ENCODE assay signal across 18 cellular contexts in genomic region chr7:85285502-85285901, GRCh38.
"Had no signal": no experiment of that assay in that cellular context is flagged by ENCODE, and none has a peak within 500 bp of the region (broad histone marks: within the 10 kb centered on the region; RNA-seq: fewer than 3 reads in every experiment).

No MANE protein-coding gene starts in this region.

- DNase-seq: activated CD4-positive, alpha-beta T cell treated with anti-CD3 and anti-CD28 coated beads, Interleukin-2, amount 10 ng/mL, durations not matched to agents 7 days and 5 days; activated CD8-positive, alpha-beta T cell treated with anti-CD3 and anti-CD28 coated beads, Interleukin-2, amount 10 ng/mL, durations not matched to agents 7 days and 5 days; activated naive CD4-positive, alpha-beta T cell treated with Interleukin-2 at 50 U/mL for 16 hours; activated naive CD8-positive, alpha-beta T cell treated with anti-CD3 and anti-CD28 coated beads, Interleukin-2, amount 10 ng/mL, durations not matched to agents 7 days and 5 days; activated T-cell treated with anti-CD3 and anti-CD28 coated beads, Interleukin-2, amount 50 U/mL, for 24 hours; caudate nucleus; effector memory CD8-positive, alpha-beta T cell; foreskin fibroblast; glutamatergic neuron; hippocampal formation; left cardiac atrium; lower lobe of right lung; occipital lobe; stimulated activated CD8-positive, alpha-beta memory T cell treated with anti-CD3 and anti-CD28 coated beads, Interleukin-4, amount 100 ng/mL, for 48 hours; stimulated activated naive CD8-positive, alpha-beta T cell treated with anti-CD3 and anti-CD28 coated beads, Interleukin-15, Interleukin-2, amounts not matched to agents 100 U/mL and 50 U/mL, for 24 hours; substantia nigra had no signal

- H3K9me3 Mint-ChIP-seq: activated CD4-positive, alpha-beta T cell treated with anti-CD3 and anti-CD28 coated beads, Interleukin-2, amount 10 ng/mL, durations not matched to agents 7 days and 5 days; activated naive CD8-positive, alpha-beta T cell treated with anti-CD3 and anti-CD28 coated beads, Interleukin-2, amount 10 ng/mL, durations not matched to agents 7 days and 5 days; activated T-helper 2 cell treated with anti-CD3 and anti-CD28 coated beads, Interferon-gamma antibody, Interleukin-2, Interleukin-4, amounts not matched to agents 10 μg/mL and 5 μg/mL and 100 μg/mL, durations not matched to agents 14 hours and 24 hours and 36 hours; effector memory CD8-positive, alpha-beta T cell had no signal

- H3K27me3 Mint-ChIP-seq: activated CD4-positive, alpha-beta T cell treated with anti-CD3 and anti-CD28 coated beads, Interleukin-2, amount 10 ng/mL, durations not matched to agents 7 days and 5 days; activated naive CD8-positive, alpha-beta T cell treated with anti-CD3 and anti-CD28 coated beads, Interleukin-2, amount 10 ng/mL, durations not matched to agents 7 days and 5 days; activated T-cell treated with anti-CD3 and anti-CD28 coated beads, Interleukin-2, amount 50 U/mL, for 24 hours; brain; effector memory CD8-positive, alpha-beta T cell had no signal

- H3K4me3 Mint-ChIP-seq: activated CD4-positive, alpha-beta T cell treated with anti-CD3 and anti-CD28 coated beads, Interleukin-2, amount 10 ng/mL, durations not matched to agents 7 days and 5 days; activated CD8-positive, alpha-beta T cell treated with anti-CD3 and anti-CD28 coated beads, Interleukin-2, amount 10 ng/mL, durations not matched to agents 7 days and 5 days; activated naive CD8-positive, alpha-beta T cell treated with anti-CD3 and anti-CD28 coated beads, Interleukin-2, amount 10 ng/mL, durations not matched to agents 7 days and 5 days; activated T-cell treated with anti-CD3 and anti-CD28 coated beads, Interleukin-2, amount 50 U/mL, for 24 hours; brain; effector memory CD8-positive, alpha-beta T cell had no signal

- H3K36me3 Mint-ChIP-seq: activated naive CD8-positive, alpha-beta T cell treated with anti-CD3 and anti-CD28 coated beads, Interleukin-2, amount 10 ng/mL, durations not matched to agents 7 days and 5 days; brain had no signal

- H3K27ac Mint-ChIP-seq: activated CD4-positive, alpha-beta T cell treated with anti-CD3 and anti-CD28 coated beads, Interleukin-2, amount 10 ng/mL, durations not matched to agents 7 days and 5 days; activated CD8-positive, alpha-beta T cell treated with anti-CD3 and anti-CD28 coated beads, Interleukin-2, amount 10 ng/mL, durations not matched to agents 7 days and 5 days; activated naive CD8-positive, alpha-beta T cell treated with anti-CD3 and anti-CD28 coated beads, Interleukin-2, amount 10 ng/mL, durations not matched to agents 7 days and 5 days; activated T-cell treated with anti-CD3 and anti-CD28 coated beads, Interleukin-2, amount 50 U/mL, for 24 hours; activated T-helper 2 cell treated with anti-CD3 and anti-CD28 coated beads, Interferon-gamma antibody, Interleukin-2, Interleukin-4, amounts not matched to agents 10 μg/mL and 5 μg/mL and 100 μg/mL, durations not matched to agents 14 hours and 24 hours and 36 hours; effector memory CD8-positive, alpha-beta T cell had no signal

- H3K4me1 Mint-ChIP-seq: activated CD4-positive, alpha-beta T cell treated with anti-CD3 and anti-CD28 coated beads, Interleukin-2, amount 10 ng/mL, durations not matched to agents 7 days and 5 days; activated naive CD8-positive, alpha-beta T cell treated with anti-CD3 and anti-CD28 coated beads, Interleukin-2, amount 10 ng/mL, durations not matched to agents 7 days and 5 days had no signal

- ATAC-seq: activated CD8-positive, alpha-beta T cell treated with anti-CD3 and anti-CD28 coated beads, Interleukin-2, amount 10 ng/mL, durations not matched to agents 7 days and 5 days; effector memory CD8-positive, alpha-beta T cell; left cardiac atrium; lower lobe of right lung; stimulated activated naive CD8-positive, alpha-beta T cell treated with anti-CD3 and anti-CD28 coated beads, Interleukin-15, Interleukin-2, amounts not matched to agents 100 U/mL and 50 U/mL, for 24 hours had no signal
